ENCODE assay signal across 1 cellular context in the genomic region with DNA sequence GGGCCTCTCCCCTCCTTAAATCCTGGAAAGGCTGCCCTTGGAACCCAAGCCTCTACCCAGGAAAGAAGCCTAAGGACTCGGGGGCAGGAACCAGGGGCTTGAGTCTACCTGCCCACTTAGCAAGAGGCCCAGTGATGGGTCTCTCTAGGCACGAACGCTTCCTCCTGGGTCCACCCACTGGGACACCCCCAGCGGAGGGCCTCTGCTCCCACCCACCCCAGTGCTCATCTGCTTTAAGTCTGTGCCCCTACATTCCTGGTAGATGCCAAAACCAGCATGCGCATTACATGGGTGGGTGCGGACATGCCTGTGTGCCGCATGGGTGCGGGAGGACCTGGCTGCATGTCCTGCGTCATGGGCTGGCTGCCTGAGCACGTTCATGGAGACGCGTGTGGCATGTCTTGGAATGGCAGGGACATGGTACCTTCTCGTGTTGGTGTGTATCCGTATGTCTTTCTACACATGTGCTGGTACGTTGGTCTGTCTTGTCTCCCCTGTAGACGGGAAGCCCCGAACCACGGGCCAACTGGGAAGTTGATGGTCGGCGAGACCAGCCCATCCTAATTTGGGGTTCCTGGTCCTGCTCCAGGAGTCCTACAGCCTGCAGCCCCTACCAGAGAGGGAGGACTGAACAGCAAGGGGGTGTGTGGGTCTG.
TF ChIP-seq lines count a peak whose summit lies in the region.

No MANE protein-coding gene starts in this region.

TF ChIP-seq in H1, 55 proteins besides CTCF, POLR2A, EP300 and RAD21:
- TF ChIP-seq TAF1 (IDR thresholded peaks at IDR 0.05; ENCODE audit: low read depth, low read length) = no peak
- no peak for TF ChIP-seq BACH1 (IDR thresholded peaks at IDR 0.05; ENCODE audit: low read length)
- no peak for TF ChIP-seq CTBP2 (IDR thresholded peaks at IDR 0.05; ENCODE audit: borderline replicate concordance, insufficient read depth, insufficient read length, low read length)
- TF ChIP-seq SP1 (IDR thresholded peaks at IDR 0.05; ENCODE audit: low read depth, low read length) = no peak
- TF ChIP-seq CHD1 (IDR thresholded peaks at IDR 0.05; ENCODE audit: low read depth, low read length) = no peak
- TF ChIP-seq SUZ12 (IDR thresholded peaks at IDR 0.05; ENCODE audit: low read length) = no peak
- no peak for TF ChIP-seq RBBP5 (IDR thresholded peaks at IDR 0.05; ENCODE audit: borderline replicate concordance, low read depth, low read length)
- TF ChIP-seq EGR1 (IDR thresholded peaks at IDR 0.05; ENCODE audit: borderline replicate concordance, low read depth, low read length) = no peak
- TF ChIP-seq CREB1 (IDR thresholded peaks at IDR 0.05) = no peak
- no peak for TF ChIP-seq BCL11A (IDR thresholded peaks at IDR 0.05; ENCODE audit: low read depth in 2 of 2, low read length in 2 of 2)
